ENCODE assay signal across 25 cellular contexts in genomic region chr7:52297128-52297527, GRCh38.
DNase-seq lines count a peak whose midpoint lies in the region; ATAC-seq, FAIRE-seq and TF ChIP-seq lines count a peak whose summit lies in the region.
"Had no signal": no experiment of that assay in that cellular context is flagged by ENCODE, and none has a peak within 500 bp of the region (broad histone marks: within the 10 kb centered on the region; RNA-seq: fewer than 3 reads in every experiment).

No MANE protein-coding gene starts in this region.

- RAD21 ChIA-PET in GM12878 (lab: Charles Lee; ENCODE audit: unreplicated experiment) = no interaction called here

- ATAC-seq in GM12878 = peak; percentile 38
- no peak for ATAC-seq in GM21737 (IDR thresholded peaks at IDR 0.05; ENCODE audit: unreplicated experiment)
- no peak for ATAC-seq in GM21367 (IDR thresholded peaks at IDR 0.05; ENCODE audit: unreplicated experiment)
- no peak for ATAC-seq in GM18907 (IDR thresholded peaks at IDR 0.05; ENCODE audit: unreplicated experiment)

- no peak overlapping the region for H3K9ac ChIP-seq in MM.1S (ENCODE audit: low read length)
- H3K9ac ChIP-seq in OCI-LY1 (ENCODE audit: low read length) = no peak overlapping the region
- no peak overlapping the region for H3K9ac ChIP-seq in GM12878 (ENCODE audit: control insufficient read depth, insufficient read depth, low read length)
- H3K9ac ChIP-seq: BLaER1 had no signal

- FAIRE-seq in GM12878 (lab: Jason Lieb, UNC) = no peak
- FAIRE-seq: A204.1, GM12891 had no signal

- no peaks in the 10 kb centered on the region for H3K9me2 ChIP-seq in MM.1S (replicated peaks; ENCODE audit: insufficient read depth, low read length)
- H3K9me2 ChIP-seq in OCI-LY1 (ENCODE audit: low read depth, low read length) = no peaks in the 10 kb centered on the region

- no peaks in the 10 kb centered on the region for H3K79me2 ChIP-seq in MM.1S (ENCODE audit: low read length)
- no peaks in the 10 kb centered on the region for H3K79me2 ChIP-seq in OCI-LY1 (ENCODE audit: insufficient read depth, low read length)
- no peaks in the 10 kb centered on the region for H3K79me2 ChIP-seq in GM12878 (ENCODE audit: control insufficient read depth, insufficient read depth, low read length)

- SMC1A ChIA-PET in GM12878 (lab: Charles Lee; ENCODE audit: uncharacterized antibody, unreplicated experiment) = no interaction called here

- intact Hi-C loops in GM12878 (cut with micrococcal nuclease; ENCODE audit: unreplicated experiment) = no loop called here

- H3K27ac ChIP-seq in MM.1S (ENCODE audit: low read length) (peak overlapping the region; percentile 74; the same call in 1 of the 2 replicates), OCI-LY1 (ENCODE audit: low read depth, low read length, poor library complexity, severe bottlenecking) (peak overlapping the region; percentile 4), GM12878 (ENCODE audit: control insufficient read depth, insufficient read depth) (no peak overlapping the region)
- H3K27ac ChIP-seq: BLaER1 had no signal

- TF ChIP-seq RAD21 in GM12878 (IDR thresholded peaks at IDR 0.05; ENCODE audit: insufficient read depth, low read depth, low read length) = no peak

- H3F3A ChIP-seq in MM.1S (ENCODE audit: insufficient read depth, low read length) (peaks cover 7% of the 10 kb centered on the region), OCI-LY1 (ENCODE audit: insufficient read depth, low read length) (peaks cover 3% of the 10 kb centered on the region; the same call in 1 of the 2 replicates)

- no peak for TF ChIP-seq EP300 in GM12878 (IDR thresholded peaks at IDR 0.05; ENCODE audit: borderline replicate concordance in 1 of 2, control insufficient read depth in 1 of 2, low read depth in 2 of 2, low read length in 2 of 2)

- no peak for TF ChIP-seq POLR2A in GM12878 (IDR thresholded peaks at IDR 0.05; ENCODE audit: low read depth, low read length)

- H3K27me3 ChIP-seq in MM.1S (replicated peaks; ENCODE audit: insufficient read depth, low read length) = no peaks in the 10 kb centered on the region
- no peaks in the 10 kb centered on the region for H3K27me3 ChIP-seq in OCI-LY1 (ENCODE audit: insufficient read depth, low read length)
- H3K27me3 ChIP-seq in GM12878 (replicated peaks in 1 of 2; ENCODE audit: control insufficient read depth in 2 of 2, insufficient read depth in 2 of 2, low read length in 1 of 2) = no peaks in the 10 kb centered on the region
- H3K27me3 ChIP-seq: BE2C, BLaER1 had no signal

- POLR2A ChIA-PET in GM12878 (lab: Charles Lee) = no interaction called here

- DNase-seq in MM.1S (peak; percentile 87), GM12878 (ENCODE audit: low read depth, low spot score) (no peak), GOT3 (lab: John Stamatoyannopoulos, UW) (no peak)
- DNase-seq: 8988T; ACHN; BE2C; C1 segment of cervical spinal cord; CD4-positive, alpha-beta memory T cell; CD4-positive, CD25-positive, alpha-beta regulatory T cell; CD8-positive, alpha-beta memory T cell; COR-L47; DMS 273 treated with DMSO at 0.1 percent for 48 hours; DMS153; DMS53; DMS79; DND-41; EL; GDM1 had no signal

- no peaks in the 10 kb centered on the region for H3K9me3 ChIP-seq in MM.1S (replicated peaks; ENCODE audit: insufficient read depth, low read length)
- H3K9me3 ChIP-seq in OCI-LY1 (ENCODE audit: low read length) = peaks cover 3% of the 10 kb centered on the region; the same call in 1 of the 2 replicates
- H3K9me3 ChIP-seq in GM12878 (replicated peaks; ENCODE audit: control insufficient read depth, insufficient read depth, low read length) = no peaks in the 10 kb centered on the region

- H3K4me2 ChIP-seq in MM.1S (ENCODE audit: low read depth, low read length) (peak overlapping the region; percentile 44), OCI-LY1 (ENCODE audit: low read length) (no peak overlapping the region), GM12878 (ENCODE audit: control insufficient read depth, insufficient read depth) (no peak overlapping the region)
- H3K4me2 ChIP-seq: BLaER1 had no signal

- TF ChIP-seq CTCF in MM.1S (IDR thresholded peaks at IDR 0.05; ENCODE audit: low read length) (no peak), OCI-LY1 (IDR thresholded peaks at IDR 0.05; ENCODE audit: low read length) (no peak), GM12878 (IDR thresholded peaks at IDR 0.05 in 2 of 3, conservative IDR thresholded peaks at IDR 0.05 in 1 of 3; ENCODE audit: control insufficient read depth in 2 of 3, extremely low read depth in 1 of 3, insufficient read depth in 1 of 3, low read depth in 3 of 3, low read length in 3 of 3) (no peak)

- H2AFZ ChIP-seq in MM.1S (ENCODE audit: low read length) (no peak overlapping the region), OCI-LY1 (ENCODE audit: low read length) (no peak overlapping the region), GM12878 (ENCODE audit: control insufficient read depth, low read depth, low read length) (no peak overlapping the region)

- H3K4me3 ChIP-seq in MM.1S (ENCODE audit: low read length) = no peak overlapping the region
- no peak overlapping the region for H3K4me3 ChIP-seq in OCI-LY1 (ENCODE audit: low read depth, low read length, poor library complexity, severe bottlenecking)
- no peak overlapping the region for H3K4me3 ChIP-seq in GM12878
- H3K4me3 ChIP-seq: BLaER1 had no signal

- in situ Hi-C loops in GM12878 (cut with MboI) = no loop called here

- H3K4me1 ChIP-seq in MM.1S (ENCODE audit: low read length) = peaks cover 19% of the 10 kb centered on the region
- peaks cover 35% of the 10 kb centered on the region for H3K4me1 ChIP-seq in OCI-LY1 (ENCODE audit: insufficient read depth, low read length, severe bottlenecking)
- no peaks in the 10 kb centered on the region for H3K4me1 ChIP-seq in GM12878 (ENCODE audit: control insufficient read depth, insufficient read depth, low read length)
- H3K4me1 ChIP-seq: BE2C, BLaER1 had no signal

- CTCF ChIA-PET in GM12878 (lab: Yijun Ruan, JAX) = no interaction called here

- H4K20me1 ChIP-seq in MM.1S (ENCODE audit: insufficient read depth, low read length) = no peaks in the 10 kb centered on the region
- H4K20me1 ChIP-seq in OCI-LY1 (ENCODE audit: insufficient read depth, low read length) = no peaks in the 10 kb centered on the region
- no peaks in the 10 kb centered on the region for H4K20me1 ChIP-seq in GM12878 (ENCODE audit: control insufficient read depth, insufficient read depth)
- H4K20me1 ChIP-seq: BLaER1 had no signal

- no peaks in the 10 kb centered on the region for H3K36me3 ChIP-seq in MM.1S (replicated peaks; ENCODE audit: insufficient read depth, low read length)
- H3K36me3 ChIP-seq in OCI-LY1 (ENCODE audit: insufficient read depth, low read length) = no peaks in the 10 kb centered on the region
- H3K36me3 ChIP-seq in GM12878 (ENCODE audit: control insufficient read depth in 2 of 2, insufficient read depth in 2 of 2, low read length in 1 of 2) = no peaks in the 10 kb centered on the region
- H3K36me3 ChIP-seq: BE2C, BLaER1 had no signal

- WGBS in GM12878 (ENCODE audit: insufficient coverage, insufficient replicate concordance, low lambda C conversion rate, missing lambda C conversion rate) = 33% methylated on average over 5 of the region's 5 CpGs

- BruUV-seq in GM12878 (replicated peaks; lab: Mats Ljungman, UMichigan) = no TSS peak

TF ChIP-seq in GM12878, 131 proteins besides CTCF, POLR2A, EP300 and RAD21:
- TF ChIP-seq SIN3A (IDR thresholded peaks at IDR 0.05; ENCODE audit: low read depth, low read length) = no peak
- no peak for TF ChIP-seq ZBTB11 (CRISPR knock-in tag; IDR thresholded peaks at IDR 0.05)
- no peak for TF ChIP-seq NRF1 (conservative IDR thresholded peaks at IDR 0.05; ENCODE audit: low read depth, low read length)
- no peak for TF ChIP-seq ZBED1 (IDR thresholded peaks at IDR 0.05; ENCODE audit: borderline replicate concordance)
- no peak for TF ChIP-seq WRNIP1 (IDR thresholded peaks at IDR 0.05; ENCODE audit: borderline replicate concordance, low read depth, low read length)
- TF ChIP-seq RUNX3 (IDR thresholded peaks at IDR 0.05; ENCODE audit: low read length) = peak; percentile 16; the same call in 1 of the 2 replicates
